In the genomic region with DNA sequence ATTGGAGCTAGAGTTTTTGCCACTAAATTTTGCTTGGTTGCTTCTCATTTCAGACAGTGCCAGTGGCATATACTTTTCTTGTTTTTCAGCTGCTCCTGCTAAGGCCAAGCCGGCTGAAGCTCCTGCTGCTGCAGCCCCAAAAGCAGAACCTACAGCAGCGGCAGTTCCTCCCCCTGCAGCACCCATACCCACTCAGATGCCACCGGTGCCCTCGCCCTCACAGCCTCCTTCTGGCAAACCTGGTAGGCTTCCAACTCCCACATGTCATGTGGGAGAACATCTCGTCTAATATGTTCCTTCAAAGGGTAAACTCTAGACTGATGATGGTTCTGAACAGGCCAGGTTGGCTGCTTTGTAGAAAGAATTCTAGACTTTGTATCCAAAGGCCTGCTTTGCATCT, we compare ENCODE assay signal across 25 cellular contexts. TPM values are rescaled to one million over a fixed set of nuclear protein-coding genes. Genes with fewer than 3 reads are reported as not detected.
A peak's percentile ranks its signal among the peaks of the same experiment; 100 is the strongest.
DNase-seq lines count a peak whose midpoint lies in the region; ATAC-seq lines count a peak whose summit lies in the region.
"Had no signal": no experiment of that assay in that cellular context is flagged by ENCODE, and none has a peak within 500 bp of the region (broad histone marks: within the 10 kb centered on the region; RNA-seq: fewer than 3 reads in every experiment).

No MANE protein-coding gene starts in this region.

- peaks cover 33 to 100% (median 94%) of the 10 kb centered on the region in 11 experiments for H4K20me1 ChIP-seq in BLaER1 treated with 17β-estradiol and CSF1 and Interleukin-3, amounts not matched to agents 10 nM and 100 nM

- peak overlapping the region in 7 of 11 experiments; percentile 9 to 45 (median 36); a peak in 10 of 22 replicates for H3K9ac ChIP-seq in BLaER1 treated with 17β-estradiol and CSF1 and Interleukin-3, amounts not matched to agents 10 nM and 100 nM

- no peaks in the 10 kb centered on the region for H3K9me3 ChIP-seq in BLaER1 treated with 17β-estradiol and CSF1 and Interleukin-3, amounts not matched to agents 10 nM and 100 nM (replicated peaks in 1 of 11)
- H3K9me3 ChIP-seq in T-helper 17 cell (ENCODE audit: control insufficient read depth, low read length, poor library complexity, severe bottlenecking): no peaks in the 10 kb centered on the region
- H3K9me3 ChIP-seq: right atrium auricular region, vagina had no signal

- H3K27ac Mint-ChIP-seq in T-helper 17 cell: peak overlapping the region; percentile 21
- peak overlapping the region in 3 of 6 donors; percentile 70 to 90 (median 80) for H3K27ac Mint-ChIP-seq in naive B cell
- H3K27ac Mint-ChIP-seq in activated CD4-positive, alpha-beta T cell treated with anti-CD3 and anti-CD28 coated beads for 36 hours: no peak overlapping the region

- H3K4me1 Mint-ChIP-seq in T-helper 17 cell (peaks cover 17% of the 10 kb centered on the region), naive B cell (peaks cover 25 to 36% (median 32%) of the 10 kb centered on the region in 3 donors)
- H3K4me1 Mint-ChIP-seq in activated CD4-positive, alpha-beta T cell treated with anti-CD3 and anti-CD28 coated beads for 36 hours: peaks cover 5% of the 10 kb centered on the region

- CTCF ChIA-PET in activated CD4-positive, alpha-beta T cell treated with anti-CD3 and anti-CD28 coated beads for 36 hours (lab: Charles Lee): interaction anchor here (1.2 to 10.4 kb wide), 3 partner anchors 9 to 32 kb away, joined by 7 to 101 read pairs (median 22); no protein-coding TSS in a partner anchor

- H3K27me3 ChIP-seq in BLaER1 treated with 17β-estradiol and CSF1 and Interleukin-3, amounts not matched to agents 10 nM and 100 nM: no peaks in the 10 kb centered on the region
- H3K27me3 ChIP-seq: cardiac muscle cell, dorsolateral prefrontal cortex, right atrium auricular region, vagina had no signal

- POLR2A ChIA-PET in activated CD4-positive, alpha-beta T cell treated with anti-CD3 and anti-CD28 coated beads for 36 hours (lab: Charles Lee): interaction anchor here (0.6 kb wide), 1 partner anchor 282 kb away, joined by 4 read pairs; no protein-coding TSS in a partner anchor

- peaks cover 95 to 100% (median 99%) of the 10 kb centered on the region in 11 experiments for H3K36me3 ChIP-seq in BLaER1 treated with 17β-estradiol and CSF1 and Interleukin-3, amounts not matched to agents 10 nM and 100 nM

- H3K27ac ChIP-seq in BLaER1 treated with 17β-estradiol and CSF1 and Interleukin-3, amounts not matched to agents 10 nM and 100 nM: peak overlapping the region in 6 of 11 experiments; percentile 5 to 68 (median 57); a peak in 6 of 22 replicates
- H3K27ac ChIP-seq: cardiac muscle cell, right atrium auricular region, vagina had no signal

- H3K4me3 Mint-ChIP-seq in T-helper 17 cell: no peak overlapping the region
- peak overlapping the region in 3 of 8 donors; percentile 54 to 64 (median 62) for H3K4me3 Mint-ChIP-seq in naive B cell
- no peak overlapping the region for H3K4me3 Mint-ChIP-seq in activated CD4-positive, alpha-beta T cell treated with anti-CD3 and anti-CD28 coated beads for 36 hours

- peaks cover 29 to 51% (median 42%) of the 10 kb centered on the region in 10 experiments for H3K4me1 ChIP-seq in BLaER1 treated with 17β-estradiol and CSF1 and Interleukin-3, amounts not matched to agents 10 nM and 100 nM

- no peaks in the 10 kb centered on the region for H3K27me3 Mint-ChIP-seq in T-helper 17 cell
- H3K27me3 Mint-ChIP-seq in naive B cell: no peaks in the 10 kb centered on the region
- H3K27me3 Mint-ChIP-seq in activated CD4-positive, alpha-beta T cell treated with anti-CD3 and anti-CD28 coated beads for 36 hours: no peaks in the 10 kb centered on the region

- peak overlapping the region in 1 of 10 experiments; percentile 18; a peak in 1 of 20 replicates for H3K4me3 ChIP-seq in BLaER1 treated with 17β-estradiol and CSF1 and Interleukin-3, amounts not matched to agents 10 nM and 100 nM
- H3K4me3 ChIP-seq: cardiac muscle cell, dorsolateral prefrontal cortex, right atrium auricular region, vagina had no signal

- DNase-seq in T-helper 17 cell (no peak), naive B cell (no peak), NCI-H524 (lab: John Stamatoyannopoulos, UW) (no peak), kidney glomerular epithelial cell (lab: John Stamatoyannopoulos, UW) (no peak)
- DNase-seq in activated CD4-positive, alpha-beta T cell treated with anti-CD3 and anti-CD28 coated beads for 36 hours: no peak
- DNase-seq in effector CD4-positive, alpha-beta T cell: no peak
- DNase-seq: ACHN; activated CD4-positive, alpha-beta T cell treated with anti-CD3 and anti-CD28 coated beads, Interleukin-2, amount 50 U/mL, for 1 hour; activated gamma-delta T cell treated with Interleukin-2 at 50 U/mL for 16 hours; DMS79; dorsolateral prefrontal cortex; NCI-H146; NCI-H2171; NCI-H526 treated with DMSO at 0.1 percent for 48 hours; occipital lobe; PC-3; SHP77; stimulated activated CD8-positive, alpha-beta memory T cell treated with anti-CD3 and anti-CD28 coated beads, Interleukin-4, amount 100 ng/mL, for 48 hours had no signal

- peak overlapping the region; percentile 57 to 83 (median 71) for H3K4me2 ChIP-seq in BLaER1 treated with 17β-estradiol and CSF1 and Interleukin-3, amounts not matched to agents 10 nM and 100 nM

- H3K9me3 Mint-ChIP-seq in naive B cell: no peaks in the 10 kb centered on the region
- H3K9me3 Mint-ChIP-seq in activated CD4-positive, alpha-beta T cell treated with anti-CD3 and anti-CD28 coated beads for 36 hours (ENCODE audit: low read depth): no peaks in the 10 kb centered on the region

- ATAC-seq in HG02763 (IDR thresholded peaks at IDR 0.05; ENCODE audit: unreplicated experiment) (peak; percentile 11), T-helper 17 cell (no peak), naive B cell (ENCODE audit: low read depth in 2 of 2) (peak; percentile 48 to 62)
- ATAC-seq in activated CD4-positive, alpha-beta T cell treated with anti-CD3 and anti-CD28 coated beads for 36 hours: no peak
- ATAC-seq: HepG2, PC-3 had no signal

- H3K36me3 Mint-ChIP-seq in T-helper 17 cell (ENCODE audit: low read depth) (peaks cover 4% of the 10 kb centered on the region), naive B cell (peaks cover 24 to 27% of the 10 kb centered on the region in 2 donors)
- peaks cover 62% of the 10 kb centered on the region for H3K36me3 Mint-ChIP-seq in activated CD4-positive, alpha-beta T cell treated with anti-CD3 and anti-CD28 coated beads for 36 hours (ENCODE audit: low read depth)

- intact Hi-C loops in activated CD4-positive, alpha-beta T cell treated with anti-CD3 and anti-CD28 coated beads for 36 hours (cut with DNase I, micrococcal nuclease): no loop called here

RNA-seq across cellular contexts. Expression of a gene that starts 11.0 kb away (rescaled TPM):
- 100 to 1,000 TPM; 127 to 134 TPM for total RNA-seq in T-helper 17 cell
- polyA plus RNA-seq in naive B cell (ENCODE audit: low read depth in 6 of 6): 10 to 100 TPM in 1 of 6 donors, 1 to 10 TPM in 5; 6.6 to 10.5 (median 8.2) TPM
- total RNA-seq in activated CD4-positive, alpha-beta T cell treated with anti-CD3 and anti-CD28 coated beads for 36 hours: 100 to 1,000 TPM; 103 to 120 TPM

RNA-seq across cellular contexts. Expression of a gene that starts 16.8 kb away (rescaled TPM):
- total RNA-seq in T-helper 17 cell: not detected
- under 1 TPM in 1 of 6 donors, not detected in 5; 0.22 TPM for polyA plus RNA-seq in naive B cell (ENCODE audit: low read depth in 6 of 6)
- under 1 TPM; 0.11 to 0.23 TPM for total RNA-seq in activated CD4-positive, alpha-beta T cell treated with anti-CD3 and anti-CD28 coated beads for 36 hours
- total RNA-seq: cardiac muscle cell, HepG2, liver, occipital lobe, PC-3, right atrium auricular region, vagina had no signal
- polyA plus RNA-seq: HepG2 had no signal

RNA-seq across cellular contexts. Expression of a gene that starts 30.3 kb away (rescaled TPM):
- total RNA-seq in T-helper 17 cell: 1 to 10 TPM; 1.0 to 1.9 TPM
- polyA plus RNA-seq in naive B cell (ENCODE audit: low read depth in 6 of 6): under 1 TPM in 2 of 6 donors, not detected in 4; 0.34 to 0.42 TPM
- total RNA-seq in activated CD4-positive, alpha-beta T cell treated with anti-CD3 and anti-CD28 coated beads for 36 hours: 1 to 10 TPM; 5.6 to 6.0 TPM

Comparison
In these comparisons a context has a peak if more than half of its experiments do, and no peak if none do; other contexts are left out.
1. ATAC-seq: peak in HG02763 (single experiment) and naive B cell (2 of 2); none in T-helper 17 cell (single experiment) and activated CD4-positive, alpha-beta T cell treated with anti-CD3 and anti-CD28 coated beads for 36 hours (single experiment).